In the genomic region with DNA sequence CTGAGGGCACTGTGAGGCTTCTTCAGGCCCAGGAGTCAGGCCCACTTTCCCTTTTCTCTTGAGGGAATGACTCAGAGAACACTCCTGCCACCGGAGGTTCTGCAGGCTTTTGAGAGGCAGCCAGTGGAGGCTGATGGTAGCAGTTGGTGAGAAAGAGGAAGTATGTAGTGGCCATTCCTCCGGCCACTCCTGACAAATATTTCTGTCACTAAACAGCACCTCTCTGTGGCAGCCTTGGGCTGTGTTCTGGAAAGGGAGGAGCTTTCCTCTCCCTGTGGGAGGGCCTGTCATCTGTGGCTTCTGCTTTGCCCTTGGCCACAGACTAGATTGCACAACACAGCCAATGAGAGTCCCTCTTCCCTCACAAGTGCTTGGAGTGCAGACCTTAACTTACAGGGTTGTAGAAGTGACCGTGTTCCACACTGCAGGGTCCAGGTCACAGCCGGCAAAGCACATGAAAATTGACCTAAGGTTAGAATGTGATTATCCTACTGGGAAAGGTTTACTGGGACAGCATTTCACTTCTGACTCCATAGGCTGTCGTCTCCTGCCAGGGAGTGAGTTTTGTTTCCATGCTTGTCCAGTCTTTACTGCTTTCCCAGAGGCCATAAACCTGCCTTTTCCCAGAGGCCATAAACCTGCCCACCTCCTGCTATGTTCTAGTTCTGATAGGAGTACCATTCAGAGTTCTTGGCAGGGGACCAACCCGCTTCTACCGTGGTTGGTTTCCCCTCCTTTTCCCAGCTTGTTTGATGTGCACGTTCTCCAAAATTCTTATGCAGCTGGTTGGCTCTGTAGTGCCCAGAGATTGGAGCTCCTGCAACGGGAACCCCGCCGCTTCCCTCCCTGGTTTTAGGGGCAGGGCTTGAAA, we compare ENCODE assay signal across 1 cellular context.
TF ChIP-seq lines count a peak whose summit lies in the region.

No MANE protein-coding gene starts in this region.

TF ChIP-seq in HepG2, 621 proteins besides CTCF, POLR2A, EP300 and RAD21 (continued from another document and continues in another):
- TF ChIP-seq, protein P1, sequence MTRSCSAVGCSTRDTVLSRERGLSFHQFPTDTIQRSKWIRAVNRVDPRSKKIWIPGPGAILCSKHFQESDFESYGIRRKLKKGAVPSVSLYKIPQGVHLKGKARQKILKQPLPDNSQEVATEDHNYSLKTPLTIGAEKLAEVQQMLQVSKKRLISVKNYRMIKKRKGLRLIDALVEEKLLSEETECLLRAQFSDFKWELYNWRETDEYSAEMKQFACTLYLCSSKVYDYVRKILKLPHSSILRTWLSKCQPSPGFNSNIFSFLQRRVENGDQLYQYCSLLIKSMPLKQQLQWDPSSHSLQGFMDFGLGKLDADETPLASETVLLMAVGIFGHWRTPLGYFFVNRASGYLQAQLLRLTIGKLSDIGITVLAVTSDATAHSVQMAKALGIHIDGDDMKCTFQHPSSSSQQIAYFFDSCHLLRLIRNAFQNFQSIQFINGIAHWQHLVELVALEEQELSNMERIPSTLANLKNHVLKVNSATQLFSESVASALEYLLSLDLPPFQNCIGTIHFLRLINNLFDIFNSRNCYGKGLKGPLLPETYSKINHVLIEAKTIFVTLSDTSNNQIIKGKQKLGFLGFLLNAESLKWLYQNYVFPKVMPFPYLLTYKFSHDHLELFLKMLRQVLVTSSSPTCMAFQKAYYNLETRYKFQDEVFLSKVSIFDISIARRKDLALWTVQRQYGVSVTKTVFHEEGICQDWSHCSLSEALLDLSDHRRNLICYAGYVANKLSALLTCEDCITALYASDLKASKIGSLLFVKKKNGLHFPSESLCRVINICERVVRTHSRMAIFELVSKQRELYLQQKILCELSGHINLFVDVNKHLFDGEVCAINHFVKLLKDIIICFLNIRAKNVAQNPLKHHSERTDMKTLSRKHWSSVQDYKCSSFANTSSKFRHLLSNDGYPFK (CRISPR knock-in tag; IDR thresholded peaks at IDR 0.05; ENCODE audit: borderline replicate concordance): peak; percentile 61; the same call in 1 of the 2 replicates
- TF ChIP-seq HNRNPUL1 (IDR thresholded peaks at IDR 0.05; ENCODE audit: low read depth, low read length) (no peak), TEAD3 (CRISPR knock-in tag; optimal IDR thresholded peaks at IDR 0.05; ENCODE audit: borderline replicate concordance) (peak; percentile 86), ZNF441 (CRISPR knock-in tag; IDR thresholded peaks at IDR 0.05; ENCODE audit: borderline replicate concordance) (no peak; the same call in 1 of the 2 replicates), PPARG (CRISPR knock-in tag; conservative IDR thresholded peaks at IDR 0.05) (peak; percentile 60; the same call in 1 of the 2 replicates), GABPA (IDR thresholded peaks at IDR 0.05; ENCODE audit: low read depth, low read length) (no peak), GABPA (CRISPR knock-in tag; IDR thresholded peaks at IDR 0.05; ENCODE audit: low read depth) (peak; percentile 61; the same call in 1 of the 2 replicates), ZBTB7A (CRISPR knock-in tag; IDR thresholded peaks at IDR 0.05) (no peak), ZNF577 (CRISPR knock-in tag; IDR thresholded peaks at IDR 0.05; ENCODE audit: borderline replicate concordance, low read depth) (no peak), ZSCAN30 (CRISPR knock-in tag; IDR thresholded peaks at IDR 0.05) (no peak), ZNF598 (CRISPR knock-in tag; IDR thresholded peaks at IDR 0.05; ENCODE audit: borderline replicate concordance) (no peak), TGIF2 (CRISPR knock-in tag; IDR thresholded peaks at IDR 0.05) (peak; percentile 69), RNF2 (conservative IDR thresholded peaks at IDR 0.05; ENCODE audit: low read depth) (no peak), ZSCAN22 (CRISPR knock-in tag; IDR thresholded peaks at IDR 0.05) (no peak), MED1 (CRISPR knock-in tag; IDR thresholded peaks at IDR 0.05) (peak; percentile 80), YY1 (IDR thresholded peaks at IDR 0.05; ENCODE audit: insufficient read depth, insufficient replicate concordance, low read depth, low read length) (peak; percentile 61), CREB1 (IDR thresholded peaks at IDR 0.05) (0 out of 2 replicates have a peak, but pooled peaks have one; percentile 25), CREB1 (CRISPR knock-in tag; IDR thresholded peaks at IDR 0.05) (no peak), TP53 (CRISPR knock-in tag; conservative IDR thresholded peaks at IDR 0.05) (no peak), GZF1 (CRISPR knock-in tag; IDR thresholded peaks at IDR 0.05) (no peak), KLF11 (CRISPR knock-in tag; IDR thresholded peaks at IDR 0.05) (no peak), ZNF207 (IDR thresholded peaks at IDR 0.05; ENCODE audit: borderline replicate concordance) (no peak), HOXD1 (CRISPR knock-in tag; IDR thresholded peaks at IDR 0.05) (no peak), PRPF4 (IDR thresholded peaks at IDR 0.05; ENCODE audit: low read depth, low read length, poor library complexity, severe bottlenecking) (no peak), DPF2 (CRISPR knock-in tag; IDR thresholded peaks at IDR 0.05; ENCODE audit: borderline replicate concordance, low read depth) (no peak), GTF3A (CRISPR knock-in tag; conservative IDR thresholded peaks at IDR 0.05) (no peak), SETDB1 (CRISPR knock-in tag; IDR thresholded peaks at IDR 0.05; ENCODE audit: borderline replicate concordance) (no peak), ZNF121 (CRISPR knock-in tag; IDR thresholded peaks at IDR 0.05) (peak; percentile 92), ZNF264 (CRISPR knock-in tag; IDR thresholded peaks at IDR 0.05) (no peak), ZBTB8A (CRISPR knock-in tag; IDR thresholded peaks at IDR 0.05; ENCODE audit: borderline replicate concordance, low read depth) (no peak), ZNF766 (CRISPR knock-in tag; IDR thresholded peaks at IDR 0.05; ENCODE audit: borderline replicate concordance) (no peak), SUZ12 (IDR thresholded peaks at IDR 0.05; ENCODE audit: low read depth, low read length) (no peak), NONO (IDR thresholded peaks at IDR 0.05) (no peak), NONO (CRISPR knock-in tag; conservative IDR thresholded peaks at IDR 0.05) (0 out of 2 replicates have a peak, but pooled peaks have one; percentile 54), TBX2 (CRISPR knock-in tag; IDR thresholded peaks at IDR 0.05; ENCODE audit: borderline replicate concordance) (peak; percentile 79), CHD4 (IDR thresholded peaks at IDR 0.05; ENCODE audit: borderline replicate concordance, low read length) (no peak), ELF3 (CRISPR knock-in tag; IDR thresholded peaks at IDR 0.05) (peak; percentile 98)
- TF ChIP-seq, protein P2, sequence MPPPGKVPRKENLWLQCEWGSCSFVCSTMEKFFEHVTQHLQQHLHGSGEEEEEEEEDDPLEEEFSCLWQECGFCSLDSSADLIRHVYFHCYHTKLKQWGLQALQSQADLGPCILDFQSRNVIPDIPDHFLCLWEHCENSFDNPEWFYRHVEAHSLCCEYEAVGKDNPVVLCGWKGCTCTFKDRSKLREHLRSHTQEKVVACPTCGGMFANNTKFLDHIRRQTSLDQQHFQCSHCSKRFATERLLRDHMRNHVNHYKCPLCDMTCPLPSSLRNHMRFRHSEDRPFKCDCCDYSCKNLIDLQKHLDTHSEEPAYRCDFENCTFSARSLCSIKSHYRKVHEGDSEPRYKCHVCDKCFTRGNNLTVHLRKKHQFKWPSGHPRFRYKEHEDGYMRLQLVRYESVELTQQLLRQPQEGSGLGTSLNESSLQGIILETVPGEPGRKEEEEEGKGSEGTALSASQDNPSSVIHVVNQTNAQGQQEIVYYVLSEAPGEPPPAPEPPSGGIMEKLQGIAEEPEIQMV (CRISPR knock-in tag; IDR thresholded peaks at IDR 0.05; ENCODE audit: low read depth): no peak
- TF ChIP-seq, protein P3, sequence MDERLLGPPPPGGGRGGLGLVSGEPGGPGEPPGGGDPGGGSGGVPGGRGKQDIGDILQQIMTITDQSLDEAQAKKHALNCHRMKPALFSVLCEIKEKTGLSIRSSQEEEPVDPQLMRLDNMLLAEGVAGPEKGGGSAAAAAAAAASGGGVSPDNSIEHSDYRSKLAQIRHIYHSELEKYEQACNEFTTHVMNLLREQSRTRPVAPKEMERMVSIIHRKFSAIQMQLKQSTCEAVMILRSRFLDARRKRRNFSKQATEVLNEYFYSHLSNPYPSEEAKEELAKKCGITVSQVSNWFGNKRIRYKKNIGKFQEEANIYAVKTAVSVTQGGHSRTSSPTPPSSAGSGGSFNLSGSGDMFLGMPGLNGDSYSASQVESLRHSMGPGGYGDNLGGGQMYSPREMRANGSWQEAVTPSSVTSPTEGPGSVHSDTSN (CRISPR knock-in tag; IDR thresholded peaks at IDR 0.05): no peak
- TF ChIP-seq, protein P4, sequence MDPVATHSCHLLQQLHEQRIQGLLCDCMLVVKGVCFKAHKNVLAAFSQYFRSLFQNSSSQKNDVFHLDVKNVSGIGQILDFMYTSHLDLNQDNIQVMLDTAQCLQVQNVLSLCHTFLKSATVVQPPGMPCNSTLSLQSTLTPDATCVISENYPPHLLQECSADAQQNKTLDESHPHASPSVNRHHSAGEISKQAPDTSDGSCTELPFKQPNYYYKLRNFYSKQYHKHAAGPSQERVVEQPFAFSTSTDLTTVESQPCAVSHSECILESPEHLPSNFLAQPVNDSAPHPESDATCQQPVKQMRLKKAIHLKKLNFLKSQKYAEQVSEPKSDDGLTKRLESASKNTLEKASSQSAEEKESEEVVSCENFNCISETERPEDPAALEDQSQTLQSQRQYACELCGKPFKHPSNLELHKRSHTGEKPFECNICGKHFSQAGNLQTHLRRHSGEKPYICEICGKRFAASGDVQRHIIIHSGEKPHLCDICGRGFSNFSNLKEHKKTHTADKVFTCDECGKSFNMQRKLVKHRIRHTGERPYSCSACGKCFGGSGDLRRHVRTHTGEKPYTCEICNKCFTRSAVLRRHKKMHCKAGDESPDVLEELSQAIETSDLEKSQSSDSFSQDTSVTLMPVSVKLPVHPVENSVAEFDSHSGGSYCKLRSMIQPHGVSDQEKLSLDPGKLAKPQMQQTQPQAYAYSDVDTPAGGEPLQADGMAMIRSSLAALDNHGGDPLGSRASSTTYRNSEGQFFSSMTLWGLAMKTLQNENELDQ (CRISPR knock-in tag; IDR thresholded peaks at IDR 0.05; ENCODE audit: borderline replicate concordance): no peak
- TF ChIP-seq, protein P5, sequence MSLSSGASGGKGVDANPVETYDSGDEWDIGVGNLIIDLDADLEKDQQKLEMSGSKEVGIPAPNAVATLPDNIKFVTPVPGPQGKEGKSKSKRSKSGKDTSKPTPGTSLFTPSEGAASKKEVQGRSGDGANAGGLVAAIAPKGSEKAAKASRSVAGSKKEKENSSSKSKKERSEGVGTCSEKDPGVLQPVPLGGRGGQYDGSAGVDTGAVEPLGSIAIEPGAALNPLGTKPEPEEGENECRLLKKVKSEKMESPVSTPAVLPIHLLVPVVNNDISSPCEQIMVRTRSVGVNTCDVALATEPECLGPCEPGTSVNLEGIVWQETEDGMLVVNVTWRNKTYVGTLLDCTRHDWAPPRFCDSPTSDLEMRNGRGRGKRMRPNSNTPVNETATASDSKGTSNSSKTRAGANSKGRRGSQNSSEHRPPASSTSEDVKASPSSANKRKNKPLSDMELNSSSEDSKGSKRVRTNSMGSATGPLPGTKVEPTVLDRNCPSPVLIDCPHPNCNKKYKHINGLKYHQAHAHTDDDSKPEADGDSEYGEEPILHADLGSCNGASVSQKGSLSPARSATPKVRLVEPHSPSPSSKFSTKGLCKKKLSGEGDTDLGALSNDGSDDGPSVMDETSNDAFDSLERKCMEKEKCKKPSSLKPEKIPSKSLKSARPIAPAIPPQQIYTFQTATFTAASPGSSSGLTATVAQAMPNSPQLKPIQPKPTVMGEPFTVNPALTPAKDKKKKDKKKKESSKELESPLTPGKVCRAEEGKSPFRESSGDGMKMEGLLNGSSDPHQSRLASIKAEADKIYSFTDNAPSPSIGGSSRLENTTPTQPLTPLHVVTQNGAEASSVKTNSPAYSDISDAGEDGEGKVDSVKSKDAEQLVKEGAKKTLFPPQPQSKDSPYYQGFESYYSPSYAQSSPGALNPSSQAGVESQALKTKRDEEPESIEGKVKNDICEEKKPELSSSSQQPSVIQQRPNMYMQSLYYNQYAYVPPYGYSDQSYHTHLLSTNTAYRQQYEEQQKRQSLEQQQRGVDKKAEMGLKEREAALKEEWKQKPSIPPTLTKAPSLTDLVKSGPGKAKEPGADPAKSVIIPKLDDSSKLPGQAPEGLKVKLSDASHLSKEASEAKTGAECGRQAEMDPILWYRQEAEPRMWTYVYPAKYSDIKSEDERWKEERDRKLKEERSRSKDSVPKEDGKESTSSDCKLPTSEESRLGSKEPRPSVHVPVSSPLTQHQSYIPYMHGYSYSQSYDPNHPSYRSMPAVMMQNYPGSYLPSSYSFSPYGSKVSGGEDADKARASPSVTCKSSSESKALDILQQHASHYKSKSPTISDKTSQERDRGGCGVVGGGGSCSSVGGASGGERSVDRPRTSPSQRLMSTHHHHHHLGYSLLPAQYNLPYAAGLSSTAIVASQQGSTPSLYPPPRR (CRISPR knock-in tag; IDR thresholded peaks at IDR 0.05; ENCODE audit: borderline replicate concordance): no peak
- TF ChIP-seq, protein P6, sequence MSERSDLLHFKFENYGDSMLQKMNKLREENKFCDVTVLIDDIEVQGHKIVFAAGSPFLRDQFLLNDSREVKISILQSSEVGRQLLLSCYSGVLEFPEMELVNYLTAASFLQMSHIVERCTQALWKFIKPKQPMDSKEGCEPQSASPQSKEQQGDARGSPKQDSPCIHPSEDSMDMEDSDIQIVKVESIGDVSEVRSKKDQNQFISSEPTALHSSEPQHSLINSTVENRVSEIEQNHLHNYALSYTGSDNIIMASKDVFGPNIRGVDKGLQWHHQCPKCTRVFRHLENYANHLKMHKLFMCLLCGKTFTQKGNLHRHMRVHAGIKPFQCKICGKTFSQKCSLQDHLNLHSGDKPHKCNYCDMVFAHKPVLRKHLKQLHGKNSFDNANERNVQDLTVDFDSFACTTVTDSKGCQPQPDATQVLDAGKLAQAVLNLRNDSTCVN (CRISPR knock-in tag; IDR thresholded peaks at IDR 0.05; ENCODE audit: borderline replicate concordance): peak; percentile 60; the same call in 1 of the 2 replicates
- TF ChIP-seq, protein P7, sequence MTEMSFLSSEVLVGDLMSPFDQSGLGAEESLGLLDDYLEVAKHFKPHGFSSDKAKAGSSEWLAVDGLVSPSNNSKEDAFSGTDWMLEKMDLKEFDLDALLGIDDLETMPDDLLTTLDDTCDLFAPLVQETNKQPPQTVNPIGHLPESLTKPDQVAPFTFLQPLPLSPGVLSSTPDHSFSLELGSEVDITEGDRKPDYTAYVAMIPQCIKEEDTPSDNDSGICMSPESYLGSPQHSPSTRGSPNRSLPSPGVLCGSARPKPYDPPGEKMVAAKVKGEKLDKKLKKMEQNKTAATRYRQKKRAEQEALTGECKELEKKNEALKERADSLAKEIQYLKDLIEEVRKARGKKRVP (CRISPR knock-in tag; IDR thresholded peaks at IDR 0.05): no peak
- TF ChIP-seq, protein P8, sequence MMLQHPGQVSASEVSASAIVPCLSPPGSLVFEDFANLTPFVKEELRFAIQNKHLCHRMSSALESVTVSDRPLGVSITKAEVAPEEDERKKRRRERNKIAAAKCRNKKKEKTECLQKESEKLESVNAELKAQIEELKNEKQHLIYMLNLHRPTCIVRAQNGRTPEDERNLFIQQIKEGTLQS (CRISPR knock-in tag; IDR thresholded peaks at IDR 0.05): no peak
- TF ChIP-seq, protein P9, sequence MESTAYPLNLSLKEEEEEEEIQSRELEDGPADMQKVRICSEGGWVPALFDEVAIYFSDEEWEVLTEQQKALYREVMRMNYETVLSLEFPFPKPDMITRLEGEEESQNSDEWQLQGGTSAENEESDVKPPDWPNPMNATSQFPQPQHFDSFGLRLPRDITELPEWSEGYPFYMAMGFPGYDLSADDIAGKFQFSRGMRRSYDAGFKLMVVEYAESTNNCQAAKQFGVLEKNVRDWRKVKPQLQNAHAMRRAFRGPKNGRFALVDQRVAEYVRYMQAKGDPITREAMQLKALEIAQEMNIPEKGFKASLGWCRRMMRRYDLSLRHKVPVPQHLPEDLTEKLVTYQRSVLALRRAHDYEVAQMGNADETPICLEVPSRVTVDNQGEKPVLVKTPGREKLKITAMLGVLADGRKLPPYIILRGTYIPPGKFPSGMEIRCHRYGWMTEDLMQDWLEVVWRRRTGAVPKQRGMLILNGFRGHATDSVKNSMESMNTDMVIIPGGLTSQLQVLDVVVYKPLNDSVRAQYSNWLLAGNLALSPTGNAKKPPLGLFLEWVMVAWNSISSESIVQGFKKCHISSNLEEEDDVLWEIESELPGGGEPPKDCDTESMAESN (CRISPR knock-in tag; conservative IDR thresholded peaks at IDR 0.05): no peak
